ENCODE assay signal across 21 cellular contexts in the genomic region with DNA sequence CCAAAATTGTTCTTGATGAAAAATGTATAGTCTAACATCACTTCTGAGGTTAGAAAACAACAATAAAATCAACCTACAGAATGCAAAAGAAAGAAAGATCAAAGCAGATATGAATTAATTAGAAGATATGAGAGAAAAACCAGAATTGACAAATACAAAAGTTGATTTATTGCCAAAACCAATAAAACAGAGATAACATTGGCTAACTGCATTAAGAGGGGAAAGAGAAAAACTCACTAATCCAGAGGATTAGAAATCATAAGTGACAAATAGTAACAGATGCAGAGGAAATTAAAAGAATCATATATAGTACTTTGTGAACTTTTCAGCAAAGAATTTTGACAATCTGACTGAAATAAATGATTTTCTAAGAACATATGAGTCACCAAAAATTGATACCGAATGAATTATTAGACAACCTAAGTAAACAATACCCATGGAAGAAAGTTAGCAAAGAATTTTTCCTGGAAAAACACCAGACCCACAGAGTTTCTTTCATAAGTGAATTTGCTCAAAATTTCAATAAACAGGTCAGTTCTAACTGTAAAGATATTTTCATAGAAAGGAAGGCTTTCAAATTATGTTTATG.
"Had no signal": no experiment of that assay in that cellular context is flagged by ENCODE, and none has a peak within 500 bp of the region (broad histone marks: within the 10 kb centered on the region; RNA-seq: fewer than 3 reads in every experiment).

No MANE protein-coding gene starts in this region.

- H3K9me3 Mint-ChIP-seq: effector memory CD8-positive, alpha-beta T cell had no signal

- H3K27me3 ChIP-seq: adrenal gland, heart left ventricle, sigmoid colon, stomach had no signal

- H3K4me3 ChIP-seq: adrenal gland, heart left ventricle, sigmoid colon, stomach, thoracic aorta had no signal

- H3K27ac Mint-ChIP-seq: activated naive CD4-positive, alpha-beta T cell treated with anti-CD3 and anti-CD28 coated beads, Interleukin-2, amount 10 ng/mL, durations not matched to agents 7 days and 5 days; activated T-helper 2 cell treated with anti-CD3 and anti-CD28 coated beads, Interferon-gamma antibody, Interleukin-2, Interleukin-4, amounts not matched to agents 10 μg/mL and 5 μg/mL and 100 μg/mL, durations not matched to agents 14 hours and 24 hours and 36 hours; brain; nephron had no signal

- H3K9me3 ChIP-seq: adrenal gland, sigmoid colon, stomach, thoracic aorta had no signal

- H3K27ac ChIP-seq: heart left ventricle, sigmoid colon, stomach, thoracic aorta had no signal

- H3K36me3 ChIP-seq: adrenal gland, heart left ventricle, sigmoid colon, stomach, thoracic aorta had no signal

- H3K27me3 Mint-ChIP-seq: activated naive CD4-positive, alpha-beta T cell treated with anti-CD3 and anti-CD28 coated beads, Interleukin-2, amount 10 ng/mL, durations not matched to agents 7 days and 5 days; brain; central memory CD8-positive, alpha-beta T cell; effector memory CD8-positive, alpha-beta T cell had no signal

- DNase-seq: activated CD4-positive, alpha-beta T cell treated with anti-CD3 and anti-CD28 coated beads, Interleukin-2, amount 50 U/mL, for 1 hour; activated CD4-positive, CD25-positive, alpha-beta regulatory T cell; activated naive CD4-positive, alpha-beta T cell treated with anti-CD3 and anti-CD28 coated beads, Interleukin-2, amount 10 ng/mL, durations not matched to agents 7 days and 5 days; adrenal gland; effector memory CD8-positive, alpha-beta T cell; foreskin melanocyte; heart left ventricle; islet precursor cell; mesenchymal stem cell; sigmoid colon; stimulated activated CD4-positive, alpha-beta T cell treated with anti-CD3 and anti-CD28 coated beads, Interleukin-4, amount 100 ng/mL, for 24 hours; stomach; T-helper 2 cell had no signal

- H3K4me1 ChIP-seq: heart left ventricle, sigmoid colon had no signal

- H3K4me3 Mint-ChIP-seq: activated naive CD4-positive, alpha-beta T cell treated with anti-CD3 and anti-CD28 coated beads, Interleukin-2, amount 10 ng/mL, durations not matched to agents 7 days and 5 days; brain; central memory CD8-positive, alpha-beta T cell; effector memory CD8-positive, alpha-beta T cell; nephron had no signal

- FAIRE-seq: TTC549, urothelium cell line had no signal

- ATAC-seq: effector memory CD8-positive, alpha-beta T cell; heart left ventricle; left lobe of liver had no signal

- H3K4me1 Mint-ChIP-seq: brain; central memory CD8-positive, alpha-beta T cell had no signal
